In genomic region chr22:37570661-37570976, GRCh38 we compare ENCODE assay signal across 18 cellular contexts. TPM values are rescaled to one million over a fixed set of nuclear protein-coding genes. Genes with fewer than 3 reads are reported as not detected.
DNase-seq lines count a peak whose midpoint lies in the region; ATAC-seq, FAIRE-seq and TF ChIP-seq lines count a peak whose summit lies in the region.
"Had no signal": no experiment of that assay in that cellular context is flagged by ENCODE, and none has a peak within 500 bp of the region (broad histone marks: within the 10 kb centered on the region; RNA-seq: fewer than 3 reads in every experiment).

No MANE protein-coding gene starts in this region.

- POLR2A ChIA-PET in HEK293 (lab: Yijun Ruan, JAX): interaction anchor here (0.5 to 3.0 kb wide), 10 partner anchors 9 to 37 kb away, joined by 3 to 22 read pairs (median 4); partner anchors contain the start of gene LGALS2

- no peaks in the 10 kb centered on the region for H3K9me3 Mint-ChIP-seq in activated naive CD4-positive, alpha-beta T cell treated with anti-CD3 and anti-CD28 coated beads, Interleukin-2, amount 50 U/mL, for 72 hours
- H3K9me3 Mint-ChIP-seq: CD4-positive, CD25-positive, alpha-beta regulatory T cell; dendritic cell treated with granulocyte-macrophage colony-stimulating factor and Interleukin-4, amounts not matched to agents 40 ng/mL and 50 ng/mL, for 4 days; natural killer cell had no signal

- intact Hi-C loops in colonic mucosa (cut with DNase I) (no loop called here), pancreas (cut with DNase I) (no loop called here)

- no peak overlapping the region for H3K4me3 ChIP-seq in HEK293 (ENCODE audit: low read depth, low read length)
- H3K4me3 ChIP-seq in colonic mucosa: no peak overlapping the region
- no peak overlapping the region for H3K4me3 ChIP-seq in pancreas
- H3K4me3 ChIP-seq: esophagus muscularis mucosa had no signal

- WGBS in pancreas, 2 donors: 16% methylated on average over 4 of the region's 4 CpGs

- no peak overlapping the region for H3K27ac Mint-ChIP-seq in activated naive CD4-positive, alpha-beta T cell treated with anti-CD3 and anti-CD28 coated beads, Interleukin-2, amount 50 U/mL, for 72 hours
- H3K27ac Mint-ChIP-seq: dendritic cell treated with granulocyte-macrophage colony-stimulating factor and Interleukin-4, amounts not matched to agents 40 ng/mL and 50 ng/mL, for 4 days; natural killer cell had no signal

- H3K9ac ChIP-seq in colonic mucosa (ENCODE audit: low read depth in 2 of 2, low read length in 2 of 2): peak overlapping the region in 1 of 2 donors; percentile 72

- peaks cover 0 to 31% of the 10 kb centered on the region in 2 experiments; a peak in 2 of 3 replicates for H3K36me3 ChIP-seq in HEK293 (ENCODE audit: control insufficient read depth in 2 of 2, insufficient read depth in 1 of 2, low read length in 2 of 2)
- peaks cover 3% of the 10 kb centered on the region for H3K36me3 ChIP-seq in colonic mucosa
- peaks cover 0 to 20% (median 12%) of the 10 kb centered on the region in 3 donors for H3K36me3 ChIP-seq in pancreas

- H3K27me3 ChIP-seq in colonic mucosa (no peaks in the 10 kb centered on the region), pancreas (no peaks in the 10 kb centered on the region)

- no peaks in the 10 kb centered on the region for H3K9me3 ChIP-seq in HEK293 (ENCODE audit: control insufficient read depth, insufficient read depth, low read depth, low read length)
- H3K9me3 ChIP-seq in colonic mucosa: no peaks in the 10 kb centered on the region
- H3K9me3 ChIP-seq in pancreas: no peaks in the 10 kb centered on the region
- H3K9me3 ChIP-seq: esophagus muscularis mucosa had no signal

- DNase-seq in colonic mucosa (no peak), pancreas (no peak)
- DNase-seq in activated naive CD4-positive, alpha-beta T cell treated with anti-CD3 and anti-CD28 coated beads, Interleukin-2, amount 50 U/mL, for 72 hours (ENCODE audit: low spot score in 2 of 2): no peak
- DNase-seq: activated CD4-positive, alpha-beta T cell treated with anti-CD3 and anti-CD28 coated beads for 1 hour; activated gamma-delta T cell treated with Interleukin-2 at 50 U/mL for 16 hours; CD4-positive, CD25-positive, alpha-beta regulatory T cell; natural killer cell; NCI-H2029 treated with DMSO at 0.1 percent for 48 hours; NCI-H510A; SIG-M5; stimulated activated naive CD4-positive, alpha-beta T cell treated with Interleukin-2 at 50 U/mL for 16 hours had no signal

- H3K4me1 ChIP-seq in HEK293 (ENCODE audit: control insufficient read depth, insufficient read depth, low read length): peaks cover 5% of the 10 kb centered on the region; the same call in 1 of the 2 replicates
- peaks cover 23% of the 10 kb centered on the region for H3K4me1 ChIP-seq in colonic mucosa
- H3K4me1 ChIP-seq in pancreas: peaks cover 57 to 75% (median 66%) of the 10 kb centered on the region in 3 donors

- no peak for FAIRE-seq in pancreas (lab: Jason Lieb, UNC)

- H3K27ac ChIP-seq in HEK293 (ENCODE audit: extremely low read depth, low read depth, low read length) (no peak overlapping the region), colonic mucosa (peak overlapping the region; percentile 73), pancreas (peak overlapping the region; percentile 77 to 98 (median 95))
- H3K27ac ChIP-seq: esophagus muscularis mucosa had no signal

- no peak for TF ChIP-seq CTCF in HEK293 (tag by site-specific recombination; IDR thresholded peaks at IDR 0.05)
- TF ChIP-seq CTCF in colonic mucosa (IDR thresholded peaks at IDR 0.05): no peak
- TF ChIP-seq CTCF in pancreas (IDR thresholded peaks at IDR 0.05): no peak

- H3K36me3 Mint-ChIP-seq in activated naive CD4-positive, alpha-beta T cell treated with anti-CD3 and anti-CD28 coated beads, Interleukin-2, amount 50 U/mL, for 72 hours: no peaks in the 10 kb centered on the region
- H3K36me3 Mint-ChIP-seq: CD4-positive, CD25-positive, alpha-beta regulatory T cell; natural killer cell had no signal

- ATAC-seq in pancreas (no peak), SK-N-SH treated with all-trans-retinoic acid at 6 μM for 48 hours (no peak; the same call in 1 of the 3 replicates), HG02840 (IDR thresholded peaks at IDR 0.05; ENCODE audit: low FRiP score, unreplicated experiment) (no peak)
- no peak for ATAC-seq in activated naive CD4-positive, alpha-beta T cell treated with anti-CD3 and anti-CD28 coated beads, Interleukin-2, amount 50 U/mL, for 72 hours
- ATAC-seq: natural killer cell had no signal

- CTCF ChIA-PET in HEK293 (lab: Yijun Ruan, JAX): interaction anchor here (0.7 to 10.7 kb wide), 7 partner anchors 9 to 113 kb away, joined by 4 to 608 read pairs (median 7); no protein-coding TSS in a partner anchor

TF ChIP-seq in HEK293, 187 proteins besides CTCF, POLR2A, EP300 and RAD21 (continues in another document):
- TF ChIP-seq ZNF658 (tag by site-specific recombination; IDR thresholded peaks at IDR 0.05) (no peak), ZNF391 (tag by site-specific recombination; IDR thresholded peaks at IDR 0.05; ENCODE audit: borderline replicate concordance, low read depth) (no peak), ZNF10 (tag by site-specific recombination; IDR thresholded peaks at IDR 0.05) (0 out of 2 replicates have a peak, but pooled peaks have one; percentile 26), ZNF677 (tag by site-specific recombination; IDR thresholded peaks at IDR 0.05) (no peak), BCL11A (tag by site-specific recombination; IDR thresholded peaks at IDR 0.05; ENCODE audit: low read depth) (0 out of 2 replicates have a peak, but pooled peaks have one; percentile 5), SP3 (tag by site-specific recombination; IDR thresholded peaks at IDR 0.05) (no peak), GLI4 (tag by site-specific recombination; IDR thresholded peaks at IDR 0.05) (no peak), ZNF423 (tag by site-specific recombination; IDR thresholded peaks at IDR 0.05) (no peak), ZNF560 (tag by site-specific recombination; IDR thresholded peaks at IDR 0.05; ENCODE audit: borderline replicate concordance) (no peak)
- TF ChIP-seq, protein P1, sequence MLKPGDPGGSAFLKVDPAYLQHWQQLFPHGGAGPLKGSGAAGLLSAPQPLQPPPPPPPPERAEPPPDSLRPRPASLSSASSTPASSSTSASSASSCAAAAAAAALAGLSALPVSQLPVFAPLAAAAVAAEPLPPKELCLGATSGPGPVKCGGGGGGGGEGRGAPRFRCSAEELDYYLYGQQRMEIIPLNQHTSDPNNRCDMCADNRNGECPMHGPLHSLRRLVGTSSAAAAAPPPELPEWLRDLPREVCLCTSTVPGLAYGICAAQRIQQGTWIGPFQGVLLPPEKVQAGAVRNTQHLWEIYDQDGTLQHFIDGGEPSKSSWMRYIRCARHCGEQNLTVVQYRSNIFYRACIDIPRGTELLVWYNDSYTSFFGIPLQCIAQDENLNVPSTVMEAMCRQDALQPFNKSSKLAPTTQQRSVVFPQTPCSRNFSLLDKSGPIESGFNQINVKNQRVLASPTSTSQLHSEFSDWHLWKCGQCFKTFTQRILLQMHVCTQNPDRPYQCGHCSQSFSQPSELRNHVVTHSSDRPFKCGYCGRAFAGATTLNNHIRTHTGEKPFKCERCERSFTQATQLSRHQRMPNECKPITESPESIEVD (tag by site-specific recombination; IDR thresholded peaks at IDR 0.05): no peak

TF ChIP-seq in SK-N-SH treated with all-trans-retinoic acid at 6 μM for 48 hours, 23 proteins besides CTCF, POLR2A, EP300 and RAD21 (continues in another document):
- TF ChIP-seq GLIS3 (CRISPR knock-in tag; IDR thresholded peaks at IDR 0.05): no peak
- no peak for TF ChIP-seq OSR1 (CRISPR knock-in tag; IDR thresholded peaks at IDR 0.05)
- TF ChIP-seq ZNF565 (CRISPR knock-in tag; conservative IDR thresholded peaks at IDR 0.05; ENCODE audit: low read depth): no peak
- TF ChIP-seq, protein P2, sequence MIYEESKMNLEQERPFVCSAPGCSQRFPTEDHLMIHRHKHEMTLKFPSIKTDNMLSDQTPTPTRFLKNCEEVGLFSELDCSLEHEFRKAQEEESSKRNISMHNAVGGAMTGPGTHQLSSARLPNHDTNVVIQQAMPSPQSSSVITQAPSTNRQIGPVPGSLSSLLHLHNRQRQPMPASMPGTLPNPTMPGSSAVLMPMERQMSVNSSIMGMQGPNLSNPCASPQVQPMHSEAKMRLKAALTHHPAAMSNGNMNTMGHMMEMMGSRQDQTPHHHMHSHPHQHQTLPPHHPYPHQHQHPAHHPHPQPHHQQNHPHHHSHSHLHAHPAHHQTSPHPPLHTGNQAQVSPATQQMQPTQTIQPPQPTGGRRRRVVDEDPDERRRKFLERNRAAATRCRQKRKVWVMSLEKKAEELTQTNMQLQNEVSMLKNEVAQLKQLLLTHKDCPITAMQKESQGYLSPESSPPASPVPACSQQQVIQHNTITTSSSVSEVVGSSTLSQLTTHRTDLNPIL (CRISPR knock-in tag; IDR thresholded peaks at IDR 0.05; ENCODE audit: low read depth): no peak

RNA-seq across cellular contexts. Expression of gene LGALS2, which starts 9.3 kb away (rescaled TPM):
- total RNA-seq in colonic mucosa (100 to 1,000 TPM; 118 to 160 TPM), pancreas (10 to 100 TPM; 16.0 to 99.5 (median 40.9) TPM)
- polyA plus RNA-seq in pancreas: 10 to 100 TPM; 26.2 to 61.7 TPM
- total RNA-seq in activated naive CD4-positive, alpha-beta T cell treated with anti-CD3 and anti-CD28 coated beads, Interleukin-2, amount 50 U/mL, for 72 hours: not detected
- total RNA-seq: CD4-positive, CD25-positive, alpha-beta regulatory T cell; esophagus muscularis mucosa; pulmonary artery endothelial cell; T-helper 2 cell treated with Interferon-gamma antibody and Interleukin-4, amounts not matched to agents 100 ng/mL and 5 ng/mL, for 36 hours had no signal

RNA-seq across cellular contexts. Expression of gene CDC42EP1, which starts 10.3 kb away (rescaled TPM):
- 10 to 100 TPM; 66.1 to 97.0 TPM for total RNA-seq in colonic mucosa
- 100 to 1,000 TPM in 2 of 6 donors, 10 to 100 TPM in 4; 68.8 to 139 (median 96.1) TPM for total RNA-seq in pancreas
- 10 to 100 TPM; 78.2 to 79.0 TPM for polyA plus RNA-seq in pancreas
- total RNA-seq in activated naive CD4-positive, alpha-beta T cell treated with anti-CD3 and anti-CD28 coated beads, Interleukin-2, amount 50 U/mL, for 72 hours: 1 to 10 TPM in 1 of 2 donors, under 1 TPM in 1; 0.09 to 1.9 TPM
- total RNA-seq: CD4-positive, CD25-positive, alpha-beta regulatory T cell had no signal
- polyA plus RNA-seq: CD4-positive, CD25-positive, alpha-beta regulatory T cell had no signal

RNA-seq across cellular contexts. Expression of gene GGA1, which starts 38.0 kb away (rescaled TPM):
- total RNA-seq in colonic mucosa (10 to 100 TPM; 45.7 to 90.2 TPM), pancreas (10 to 100 TPM; 17.9 to 36.4 (median 21.5) TPM)
- 10 to 100 TPM; 81.5 to 84.9 TPM for polyA plus RNA-seq in pancreas
- total RNA-seq in activated naive CD4-positive, alpha-beta T cell treated with anti-CD3 and anti-CD28 coated beads, Interleukin-2, amount 50 U/mL, for 72 hours: 10 to 100 TPM; 68.8 to 83.9 TPM

RNA-seq across cellular contexts. Expression of gene CARD10, which starts 51.4 kb away (rescaled TPM):
- total RNA-seq in colonic mucosa: 10 to 100 TPM; 59.3 to 60.5 TPM
- 10 to 100 TPM in 4 of 6 donors, 1 to 10 TPM in 2; 9.9 to 20.6 (median 11.5) TPM for total RNA-seq in pancreas
- polyA plus RNA-seq in pancreas: 10 to 100 TPM; 29.9 to 30.2 TPM
- total RNA-seq in activated naive CD4-positive, alpha-beta T cell treated with anti-CD3 and anti-CD28 coated beads, Interleukin-2, amount 50 U/mL, for 72 hours: under 1 TPM; 0.09 to 0.51 TPM
- total RNA-seq: CD4-positive, CD25-positive, alpha-beta regulatory T cell had no signal
- polyA plus RNA-seq: CD4-positive, CD25-positive, alpha-beta regulatory T cell had no signal

Comparison
In these comparisons a context has a peak if more than half of its experiments do, and no peak if none do; other contexts are left out.
1. RNA of gene LGALS2, which starts 9.3 kb away (total RNA-seq): 118 to 160 TPM in colonic mucosa and 16.0 to 99.5 TPM in pancreas; not detected in activated naive CD4-positive, alpha-beta T cell treated with anti-CD3 and anti-CD28 coated beads, Interleukin-2, amount 50 U/mL, for 72 hours; every median in the first group is over 10 times any median in the second.
2. RNA of gene CDC42EP1, which starts 10.3 kb away (total RNA-seq): 66.1 to 97.0 TPM in colonic mucosa and 68.8 to 139 TPM in pancreas; 0.09 to 1.9 TPM in activated naive CD4-positive, alpha-beta T cell treated with anti-CD3 and anti-CD28 coated beads, Interleukin-2, amount 50 U/mL, for 72 hours; every median in the first group is over 10 times any median in the second.